Comparison of ENCODE assay signal across 11 cellular contexts in genomic region chr4:172662113-172662512, GRCh38.
"Had no signal": no experiment of that assay in that cellular context is flagged by ENCODE, and none has a peak within 500 bp of the region (broad histone marks: within the 10 kb centered on the region; RNA-seq: fewer than 3 reads in every experiment).

No MANE protein-coding gene starts in this region.

- H2AFZ ChIP-seq: GM23248, GM23338 had no signal

- H3K4me3 ChIP-seq: GM23248, GM23338, HAP-1 had no signal

- ATAC-seq: GM23338, HCT116 had no signal

- H3K4me2 ChIP-seq: GM23338 had no signal

- H3K4me1 ChIP-seq: HAP-1 had no signal

- H3K27ac Mint-ChIP-seq: GM23338, H9, HFFc6 had no signal

- H3K4me1 Mint-ChIP-seq: GM23338, H9 had no signal

- DNase-seq: GM23248, GOT3, H7, H9, HCEC 1CT, HFFc6 had no signal

- H3K4me3 Mint-ChIP-seq: GM23338, H9, HFFc6 had no signal

- H3K9ac ChIP-seq: GM23248 had no signal

- H3K27ac ChIP-seq: GM23248 had no signal

- H3K9me3 ChIP-seq: HAP-1 had no signal

- H3K36me3 ChIP-seq: HAP-1 had no signal

- H3K9me3 Mint-ChIP-seq: H9 had no signal

- FAIRE-seq: H1, H54 had no signal
